Comparison of ENCODE assay signal across 2 cellular contexts in the genomic region with DNA sequence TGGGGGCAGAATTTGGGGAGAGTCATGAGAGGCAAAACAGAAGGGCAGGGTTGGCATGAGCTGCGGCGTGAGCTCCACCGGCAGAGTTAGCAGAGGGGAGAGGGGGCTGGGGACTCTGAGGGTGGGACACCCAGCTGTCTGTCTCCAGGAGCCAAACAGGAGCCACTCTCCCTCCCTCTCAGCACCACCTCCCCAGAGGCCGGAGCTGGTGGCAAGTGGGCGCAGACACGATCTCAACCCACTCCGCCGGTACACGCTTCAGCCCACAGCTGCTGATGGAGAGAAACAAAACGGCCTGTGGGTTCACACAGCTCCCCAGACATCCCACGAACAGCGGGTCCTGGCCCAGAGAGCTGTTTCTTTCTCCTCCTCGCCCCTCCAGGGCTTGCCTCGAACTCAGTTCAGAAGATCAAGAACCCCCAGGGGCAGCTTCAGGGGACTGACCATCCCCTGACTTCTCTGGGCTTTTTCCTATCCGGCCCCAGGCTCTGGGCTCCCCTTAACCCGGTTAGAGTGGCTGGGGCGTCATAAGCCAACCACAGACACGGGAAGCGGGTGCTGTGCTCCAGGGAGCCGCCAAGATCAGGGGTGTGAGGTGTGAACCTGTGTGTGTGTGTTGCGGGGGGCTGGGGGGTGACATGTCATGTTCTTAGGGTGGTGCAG.
TF ChIP-seq lines count a peak whose summit lies in the region.

No MANE protein-coding gene starts in this region.

TF ChIP-seq in SK-N-SH, 30 proteins besides CTCF, POLR2A, EP300 and RAD21 (continued from another document):
- TF ChIP-seq, protein P1, sequence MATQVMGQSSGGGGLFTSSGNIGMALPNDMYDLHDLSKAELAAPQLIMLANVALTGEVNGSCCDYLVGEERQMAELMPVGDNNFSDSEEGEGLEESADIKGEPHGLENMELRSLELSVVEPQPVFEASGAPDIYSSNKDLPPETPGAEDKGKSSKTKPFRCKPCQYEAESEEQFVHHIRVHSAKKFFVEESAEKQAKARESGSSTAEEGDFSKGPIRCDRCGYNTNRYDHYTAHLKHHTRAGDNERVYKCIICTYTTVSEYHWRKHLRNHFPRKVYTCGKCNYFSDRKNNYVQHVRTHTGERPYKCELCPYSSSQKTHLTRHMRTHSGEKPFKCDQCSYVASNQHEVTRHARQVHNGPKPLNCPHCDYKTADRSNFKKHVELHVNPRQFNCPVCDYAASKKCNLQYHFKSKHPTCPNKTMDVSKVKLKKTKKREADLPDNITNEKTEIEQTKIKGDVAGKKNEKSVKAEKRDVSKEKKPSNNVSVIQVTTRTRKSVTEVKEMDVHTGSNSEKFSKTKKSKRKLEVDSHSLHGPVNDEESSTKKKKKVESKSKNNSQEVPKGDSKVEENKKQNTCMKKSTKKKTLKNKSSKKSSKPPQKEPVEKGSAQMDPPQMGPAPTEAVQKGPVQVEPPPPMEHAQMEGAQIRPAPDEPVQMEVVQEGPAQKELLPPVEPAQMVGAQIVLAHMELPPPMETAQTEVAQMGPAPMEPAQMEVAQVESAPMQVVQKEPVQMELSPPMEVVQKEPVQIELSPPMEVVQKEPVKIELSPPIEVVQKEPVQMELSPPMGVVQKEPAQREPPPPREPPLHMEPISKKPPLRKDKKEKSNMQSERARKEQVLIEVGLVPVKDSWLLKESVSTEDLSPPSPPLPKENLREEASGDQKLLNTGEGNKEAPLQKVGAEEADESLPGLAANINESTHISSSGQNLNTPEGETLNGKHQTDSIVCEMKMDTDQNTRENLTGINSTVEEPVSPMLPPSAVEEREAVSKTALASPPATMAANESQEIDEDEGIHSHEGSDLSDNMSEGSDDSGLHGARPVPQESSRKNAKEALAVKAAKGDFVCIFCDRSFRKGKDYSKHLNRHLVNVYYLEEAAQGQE (IDR thresholded peaks at IDR 0.05; ENCODE audit: low read depth, low read length) = no peak
- TF ChIP-seq, protein P2, sequence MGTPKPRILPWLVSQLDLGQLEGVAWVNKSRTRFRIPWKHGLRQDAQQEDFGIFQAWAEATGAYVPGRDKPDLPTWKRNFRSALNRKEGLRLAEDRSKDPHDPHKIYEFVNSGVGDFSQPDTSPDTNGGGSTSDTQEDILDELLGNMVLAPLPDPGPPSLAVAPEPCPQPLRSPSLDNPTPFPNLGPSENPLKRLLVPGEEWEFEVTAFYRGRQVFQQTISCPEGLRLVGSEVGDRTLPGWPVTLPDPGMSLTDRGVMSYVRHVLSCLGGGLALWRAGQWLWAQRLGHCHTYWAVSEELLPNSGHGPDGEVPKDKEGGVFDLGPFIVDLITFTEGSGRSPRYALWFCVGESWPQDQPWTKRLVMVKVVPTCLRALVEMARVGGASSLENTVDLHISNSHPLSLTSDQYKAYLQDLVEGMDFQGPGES (IDR thresholded peaks at IDR 0.05; ENCODE audit: low read depth, low read length) = no peak
- no peak for TF ChIP-seq ELF1 (IDR thresholded peaks at IDR 0.05)
- no peak for TF ChIP-seq TCF12 (IDR thresholded peaks at IDR 0.05)
- TF ChIP-seq EZH2phosphoT487 (IDR thresholded peaks at IDR 0.05; ENCODE audit: borderline replicate concordance, low read depth) = no peak
- no peak for TF ChIP-seq RFX5 (IDR thresholded peaks at IDR 0.05; ENCODE audit: low read length)
- TF ChIP-seq, protein P3, sequence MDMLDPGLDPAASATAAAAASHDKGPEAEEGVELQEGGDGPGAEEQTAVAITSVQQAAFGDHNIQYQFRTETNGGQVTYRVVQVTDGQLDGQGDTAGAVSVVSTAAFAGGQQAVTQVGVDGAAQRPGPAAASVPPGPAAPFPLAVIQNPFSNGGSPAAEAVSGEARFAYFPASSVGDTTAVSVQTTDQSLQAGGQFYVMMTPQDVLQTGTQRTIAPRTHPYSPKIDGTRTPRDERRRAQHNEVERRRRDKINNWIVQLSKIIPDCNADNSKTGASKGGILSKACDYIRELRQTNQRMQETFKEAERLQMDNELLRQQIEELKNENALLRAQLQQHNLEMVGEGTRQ (IDR thresholded peaks at IDR 0.05; ENCODE audit: borderline replicate concordance, low read depth, low read length) = no peak
- TF ChIP-seq GATA2 (CRISPR knock-in tag; IDR thresholded peaks at IDR 0.05) = no peak
- TF ChIP-seq MXI1 (IDR thresholded peaks at IDR 0.05; ENCODE audit: low read depth, low read length) = no peak

TF ChIP-seq in SK-N-SH treated with all-trans-retinoic acid at 6 μM for 48 hours, 23 proteins besides CTCF, POLR2A, EP300 and RAD21 (continued from another document):
- TF ChIP-seq, protein P4, sequence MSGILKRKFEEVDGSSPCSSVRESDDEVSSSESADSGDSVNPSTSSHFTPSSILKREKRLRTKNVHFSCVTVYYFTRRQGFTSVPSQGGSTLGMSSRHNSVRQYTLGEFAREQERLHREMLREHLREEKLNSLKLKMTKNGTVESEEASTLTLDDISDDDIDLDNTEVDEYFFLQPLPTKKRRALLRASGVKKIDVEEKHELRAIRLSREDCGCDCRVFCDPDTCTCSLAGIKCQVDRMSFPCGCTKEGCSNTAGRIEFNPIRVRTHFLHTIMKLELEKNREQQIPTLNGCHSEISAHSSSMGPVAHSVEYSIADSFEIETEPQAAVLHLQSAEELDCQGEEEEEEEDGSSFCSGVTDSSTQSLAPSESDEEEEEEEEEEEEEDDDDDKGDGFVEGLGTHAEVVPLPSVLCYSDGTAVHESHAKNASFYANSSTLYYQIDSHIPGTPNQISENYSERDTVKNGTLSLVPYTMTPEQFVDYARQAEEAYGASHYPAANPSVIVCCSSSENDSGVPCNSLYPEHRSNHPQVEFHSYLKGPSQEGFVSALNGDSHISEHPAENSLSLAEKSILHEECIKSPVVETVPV (CRISPR knock-in tag; IDR thresholded peaks at IDR 0.05) = no peak
- TF ChIP-seq ESRRG (CRISPR knock-in tag; IDR thresholded peaks at IDR 0.05) = no peak
